Comparison of ENCODE assay signal across 10 cellular contexts in the genomic region with DNA sequence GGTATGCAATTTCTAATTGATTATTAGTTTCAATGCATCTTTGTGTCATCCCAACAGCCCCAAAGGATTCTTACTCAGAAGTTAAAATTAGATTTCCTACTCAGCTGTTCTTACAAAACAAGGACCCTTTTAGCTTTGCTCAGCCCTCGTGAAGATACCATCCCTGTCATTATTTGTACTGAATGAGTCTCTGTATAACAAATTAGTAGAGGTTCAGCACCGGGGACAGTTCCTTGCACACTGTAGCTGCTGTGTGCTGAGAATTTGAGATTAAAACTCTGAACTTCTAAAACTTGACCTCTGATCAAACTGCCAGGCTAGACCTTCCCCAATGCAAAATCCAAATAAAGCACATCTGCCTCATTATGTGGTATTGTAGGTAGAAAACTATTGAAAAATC.
DNase-seq lines count a peak whose midpoint lies in the region; ATAC-seq, FAIRE-seq and TF ChIP-seq lines count a peak whose summit lies in the region.
"Had no signal": no experiment of that assay in that cellular context is flagged by ENCODE, and none has a peak within 500 bp of the region (broad histone marks: within the 10 kb centered on the region; RNA-seq: fewer than 3 reads in every experiment).

No MANE protein-coding gene starts in this region.

- H3K27ac Mint-ChIP-seq in T-cell: no peak overlapping the region
- H3K27ac Mint-ChIP-seq: CD4-positive, alpha-beta T cell had no signal

- H3K9me3 Mint-ChIP-seq in T-cell: no peaks in the 10 kb centered on the region
- H3K9me3 Mint-ChIP-seq: CD4-positive, alpha-beta T cell had no signal

- FAIRE-seq in urothelium cell line (lab: Jason Lieb, UNC): no peak

- TF ChIP-seq CTCF in foreskin fibroblast (IDR thresholded peaks at IDR 0.05; ENCODE audit: low read depth, low read length): no peak

- H3K4me1 Mint-ChIP-seq in T-cell: no peaks in the 10 kb centered on the region

- no peak overlapping the region for H3K4me3 ChIP-seq in foreskin fibroblast (ENCODE audit: low read depth in 1 of 2, low read length in 2 of 2)

- ATAC-seq in SK-N-SH treated with all-trans-retinoic acid at 6 μM for 48 hours (peak; percentile 71), T-cell (replicated peaks in 1 of 4) (no peak), GM21619 (IDR thresholded peaks at IDR 0.05; ENCODE audit: unreplicated experiment) (no peak)

- H3K27me3 Mint-ChIP-seq in T-cell: peaks cover 0 to 12% of the 10 kb centered on the region in 2 donors

- DNase-seq in stimulated activated CD4-positive, alpha-beta T cell treated with anti-CD3 and anti-CD28 coated beads, Interleukin-15, amount 100 ng/mL, for 24 hours: peak; percentile 4
- no peak for DNase-seq in stimulated activated CD4-positive, alpha-beta T cell treated with anti-CD3 and anti-CD28 coated beads, Interleukin-1b, Interleukin-23, amount 100 ng/mL, for 48 hours
- DNase-seq in foreskin fibroblast (peak; percentile 3 to 39), urothelium cell line (ENCODE audit: low spot score) (peak; percentile 44), T-cell (no peak)
- DNase-seq in NK-92 treated with Interleukin-12 subunit alpha and Interleukin-12 subunit beta, amount 100 ng/mL, for 24 hours (lab: John Stamatoyannopoulos, UW): no peak
- DNase-seq: CD4-positive, alpha-beta T cell; effector CD8-positive, alpha-beta T cell had no signal

- no peaks in the 10 kb centered on the region for H3K36me3 Mint-ChIP-seq in T-cell

- no peak overlapping the region for H3K4me3 Mint-ChIP-seq in T-cell
- H3K4me3 Mint-ChIP-seq: CD4-positive, alpha-beta T cell had no signal

- POLR2A ChIA-PET in T-cell (lab: Charles Lee): no interaction called here

- CTCF ChIA-PET in T-cell (lab: Charles Lee): no interaction called here

TF ChIP-seq in SK-N-SH treated with all-trans-retinoic acid at 6 μM for 48 hours, 23 proteins besides CTCF, POLR2A, EP300 and RAD21:
- no peak for TF ChIP-seq ZC3H10 (CRISPR knock-in tag; IDR thresholded peaks at IDR 0.05)
- TF ChIP-seq SNAI2 (CRISPR knock-in tag; IDR thresholded peaks at IDR 0.05): 0 out of 2 replicates have a peak, but pooled peaks have one; percentile 18

Comparison
In these comparisons a context has a peak if more than half of its experiments do, and no peak if none do; other contexts are left out.
1. DNase-seq: peak in stimulated activated CD4-positive, alpha-beta T cell treated with anti-CD3 and anti-CD28 coated beads, Interleukin-15, amount 100 ng/mL, for 24 hours (single experiment), foreskin fibroblast (2 of 2) and urothelium cell line (single experiment); none in stimulated activated CD4-positive, alpha-beta T cell treated with anti-CD3 and anti-CD28 coated beads, Interleukin-1b, Interleukin-23, amount 100 ng/mL, for 48 hours (single experiment), NK-92 treated with Interleukin-12 subunit alpha and Interleukin-12 subunit beta, amount 100 ng/mL, for 24 hours (single experiment) and T-cell (0 of 34).